ENCODE assay signal across 14 cellular contexts in genomic region chr4:13430834-13431568, GRCh38. TPM values are rescaled to one million over a fixed set of nuclear protein-coding genes. Genes with fewer than 3 reads are reported as not detected.
DNase-seq lines count a peak whose midpoint lies in the region; ATAC-seq and TF ChIP-seq lines count a peak whose summit lies in the region.
"Had no signal": no experiment of that assay in that cellular context is flagged by ENCODE, and none has a peak within 500 bp of the region (broad histone marks: within the 10 kb centered on the region; RNA-seq: fewer than 3 reads in every experiment).

No MANE protein-coding gene starts in this region.

- H3K9me3 Mint-ChIP-seq in chondrocyte (ENCODE audit: low read depth) (peaks cover 1% of the 10 kb centered on the region), neural crest cell (peaks cover 12% of the 10 kb centered on the region)

- H3K9me3 ChIP-seq in thyroid gland (no peaks in the 10 kb centered on the region), tibial artery (no peaks in the 10 kb centered on the region)
- H3K9me3 ChIP-seq: SJCRH30 had no signal

- no peak for ATAC-seq in GM18868 (IDR thresholded peaks at IDR 0.05; ENCODE audit: unreplicated experiment)
- ATAC-seq: left cardiac atrium had no signal

- peaks cover under 1% of the 10 kb centered on the region for H3K36me3 Mint-ChIP-seq in chondrocyte (ENCODE audit: low read depth)
- H3K36me3 Mint-ChIP-seq in neural crest cell (ENCODE audit: low read depth) = peaks cover 53% of the 10 kb centered on the region

- TF ChIP-seq CTCF in GM12864 (IDR thresholded peaks at IDR 0.05; ENCODE audit: low read depth, low read length, missing control alignments) (peak; percentile 43), LNCAP (IDR thresholded peaks at IDR 0.05) (peak; percentile 39; the same call in 1 of the 2 replicates), chondrocyte (IDR thresholded peaks at IDR 0.05) (peak; percentile 35), neural crest cell (conservative IDR thresholded peaks at IDR 0.05) (peak; percentile 41), thyroid gland (IDR thresholded peaks at IDR 0.05) (no peak), tibial artery (IDR thresholded peaks at IDR 0.05) (no peak)

- H3K27me3 Mint-ChIP-seq in chondrocyte (ENCODE audit: low read depth) (no peaks in the 10 kb centered on the region), neural crest cell (ENCODE audit: low read depth) (no peaks in the 10 kb centered on the region)
- H3K27me3 Mint-ChIP-seq: activated CD4-positive, alpha-beta memory T cell treated with anti-CD3 and anti-CD28 coated beads, Interleukin-2, amount 10 ng/mL, durations not matched to agents 7 days and 5 days; activated naive CD8-positive, alpha-beta T cell treated with anti-CD3 and anti-CD28 coated beads for 36 hours had no signal

- H3K4me1 ChIP-seq in thyroid gland (no peaks in the 10 kb centered on the region), tibial artery (peaks cover 0 to 14% (median 0%) of the 10 kb centered on the region in 4 donors)
- H3K4me1 ChIP-seq: parathyroid adenoma, SJCRH30 had no signal

- H3K36me3 ChIP-seq in thyroid gland (no peaks in the 10 kb centered on the region), tibial artery (no peaks in the 10 kb centered on the region)
- H3K36me3 ChIP-seq: SJCRH30 had no signal

- H3K4me3 Mint-ChIP-seq in chondrocyte (ENCODE audit: unreplicated experiment) = no peak overlapping the region
- no peak overlapping the region for H3K4me3 Mint-ChIP-seq in neural crest cell
- H3K4me3 Mint-ChIP-seq: activated CD4-positive, alpha-beta memory T cell treated with anti-CD3 and anti-CD28 coated beads, Interleukin-2, amount 10 ng/mL, durations not matched to agents 7 days and 5 days; activated naive CD8-positive, alpha-beta T cell treated with anti-CD3 and anti-CD28 coated beads for 36 hours had no signal

- no peak overlapping the region for H3K4me3 ChIP-seq in GM12864 (ENCODE audit: low read depth, low read length)
- no peak overlapping the region for H3K4me3 ChIP-seq in thyroid gland (replicated peaks in 1 of 3)
- no peak overlapping the region for H3K4me3 ChIP-seq in tibial artery
- H3K4me3 ChIP-seq: SJCRH30 had no signal

- H3K27ac ChIP-seq in thyroid gland (no peak overlapping the region), tibial artery (no peak overlapping the region)
- H3K27ac ChIP-seq: parathyroid adenoma, SJCRH30 had no signal

- H3K4me1 Mint-ChIP-seq in chondrocyte (ENCODE audit: low read depth) (peaks cover 36% of the 10 kb centered on the region), neural crest cell (peaks cover 42% of the 10 kb centered on the region)

- TF ChIP-seq POLR2A in thyroid gland (IDR thresholded peaks at IDR 0.05) = no peak

- no peak overlapping the region for H3K27ac Mint-ChIP-seq in chondrocyte (ENCODE audit: unreplicated experiment)
- H3K27ac Mint-ChIP-seq in neural crest cell (ENCODE audit: unreplicated experiment) = no peak overlapping the region
- H3K27ac Mint-ChIP-seq: activated CD4-positive, alpha-beta memory T cell treated with anti-CD3 and anti-CD28 coated beads, Interleukin-2, amount 10 ng/mL, durations not matched to agents 7 days and 5 days; activated naive CD8-positive, alpha-beta T cell treated with anti-CD3 and anti-CD28 coated beads for 36 hours had no signal

- WGBS in thyroid gland, 2 donors = 86 to 88% methylated on average over 9 of the region's 9 CpGs

- no peak for DNase-seq in GM12864 (ENCODE audit: low read depth)
- no peak for DNase-seq in chondrocyte (ENCODE audit: low spot score)
- no peak for DNase-seq in neural crest cell (ENCODE audit: low read depth, low spot score)
- no peak for DNase-seq in thyroid gland
- DNase-seq in tibial artery = no peak
- DNase-seq in 8988T = no peak
- DNase-seq: activated CD4-positive, alpha-beta memory T cell treated with anti-CD3 and anti-CD28 coated beads, Interleukin-2, amount 10 ng/mL, durations not matched to agents 7 days and 5 days; activated naive CD8-positive, alpha-beta T cell treated with anti-CD3 and anti-CD28 coated beads for 36 hours; EL; left cardiac atrium had no signal

- intact Hi-C loops in thyroid gland (cut with DNase I) (no loop called here), tibial artery (cut with DNase I; ENCODE audit: low total_unique reads) (no loop called here)

- H3K27me3 ChIP-seq in thyroid gland (no peaks in the 10 kb centered on the region), tibial artery (no peaks in the 10 kb centered on the region)
- H3K27me3 ChIP-seq: SJCRH30 had no signal

RNA-seq across cellular contexts. Expression of gene RAB28, which starts 53.1 kb away (rescaled TPM):
- total RNA-seq in chondrocyte (11.3 to 14.6 TPM (median 13.8 TPM) in 3 replicates), neural crest cell (26.7 and 30.7 TPM in 2 replicates), thyroid gland (10 to 100 TPM; 25.1 to 30.0 (median 25.4) TPM)

Comparison
In these comparisons a context has a peak if more than half of its experiments do, and no peak if none do; other contexts are left out.
1. CTCF ChIP-seq: peak in GM12864 (single experiment), LNCAP (single experiment), chondrocyte (single experiment) and neural crest cell (single experiment); none in thyroid gland (0 of 6) and tibial artery (0 of 2).